Comparison of ENCODE assay signal across 1 cellular context in the genomic region with DNA sequence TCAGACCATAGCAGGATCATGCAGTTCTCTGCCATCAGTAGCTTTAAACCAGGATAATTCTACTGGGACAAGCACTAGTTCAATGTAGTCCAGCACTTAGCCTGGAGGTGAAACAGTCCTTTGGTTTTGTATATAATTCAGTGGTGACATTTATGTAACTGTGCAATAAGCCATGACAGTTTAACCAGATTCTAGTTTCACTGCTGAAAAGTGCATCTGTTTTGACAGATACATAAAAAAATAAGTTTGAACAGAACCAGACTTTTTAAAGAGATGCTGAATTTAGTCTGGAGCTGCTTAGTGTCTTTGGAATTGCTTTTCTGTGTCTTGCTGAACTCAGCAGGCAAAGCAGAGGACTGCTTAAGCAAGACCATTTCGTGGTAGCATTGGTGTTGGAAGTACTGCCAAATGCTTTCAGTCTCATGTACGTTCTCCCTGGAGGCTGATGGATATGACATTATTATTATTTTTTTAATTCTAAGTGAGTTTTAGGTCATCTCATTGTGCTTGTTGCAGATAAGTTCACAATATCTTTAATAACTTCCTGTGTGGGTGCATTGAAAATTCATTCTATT.
TF ChIP-seq lines count a peak whose summit lies in the region.

No MANE protein-coding gene starts in this region.

TF ChIP-seq in WTC11, 78 proteins besides CTCF, POLR2A, EP300 and RAD21 (continued from another document):
- TF ChIP-seq, protein P1, sequence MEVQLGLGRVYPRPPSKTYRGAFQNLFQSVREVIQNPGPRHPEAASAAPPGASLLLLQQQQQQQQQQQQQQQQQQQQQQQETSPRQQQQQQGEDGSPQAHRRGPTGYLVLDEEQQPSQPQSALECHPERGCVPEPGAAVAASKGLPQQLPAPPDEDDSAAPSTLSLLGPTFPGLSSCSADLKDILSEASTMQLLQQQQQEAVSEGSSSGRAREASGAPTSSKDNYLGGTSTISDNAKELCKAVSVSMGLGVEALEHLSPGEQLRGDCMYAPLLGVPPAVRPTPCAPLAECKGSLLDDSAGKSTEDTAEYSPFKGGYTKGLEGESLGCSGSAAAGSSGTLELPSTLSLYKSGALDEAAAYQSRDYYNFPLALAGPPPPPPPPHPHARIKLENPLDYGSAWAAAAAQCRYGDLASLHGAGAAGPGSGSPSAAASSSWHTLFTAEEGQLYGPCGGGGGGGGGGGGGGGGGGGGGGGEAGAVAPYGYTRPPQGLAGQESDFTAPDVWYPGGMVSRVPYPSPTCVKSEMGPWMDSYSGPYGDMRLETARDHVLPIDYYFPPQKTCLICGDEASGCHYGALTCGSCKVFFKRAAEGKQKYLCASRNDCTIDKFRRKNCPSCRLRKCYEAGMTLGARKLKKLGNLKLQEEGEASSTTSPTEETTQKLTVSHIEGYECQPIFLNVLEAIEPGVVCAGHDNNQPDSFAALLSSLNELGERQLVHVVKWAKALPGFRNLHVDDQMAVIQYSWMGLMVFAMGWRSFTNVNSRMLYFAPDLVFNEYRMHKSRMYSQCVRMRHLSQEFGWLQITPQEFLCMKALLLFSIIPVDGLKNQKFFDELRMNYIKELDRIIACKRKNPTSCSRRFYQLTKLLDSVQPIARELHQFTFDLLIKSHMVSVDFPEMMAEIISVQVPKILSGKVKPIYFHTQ (CRISPR knock-in tag; IDR thresholded peaks at IDR 0.05), result no peak
- TF ChIP-seq CREM (CRISPR knock-in tag; IDR thresholded peaks at IDR 0.05) (no peak), NR1H2 (CRISPR knock-in tag; IDR thresholded peaks at IDR 0.05) (no peak), JAZF1 (CRISPR knock-in tag; IDR thresholded peaks at IDR 0.05) (no peak), HMGA2 (CRISPR knock-in tag; IDR thresholded peaks at IDR 0.05) (no peak), ATF1 (CRISPR knock-in tag; IDR thresholded peaks at IDR 0.05) (no peak), PRRX2 (CRISPR knock-in tag; IDR thresholded peaks at IDR 0.05) (no peak)
- TF ChIP-seq, protein P2, sequence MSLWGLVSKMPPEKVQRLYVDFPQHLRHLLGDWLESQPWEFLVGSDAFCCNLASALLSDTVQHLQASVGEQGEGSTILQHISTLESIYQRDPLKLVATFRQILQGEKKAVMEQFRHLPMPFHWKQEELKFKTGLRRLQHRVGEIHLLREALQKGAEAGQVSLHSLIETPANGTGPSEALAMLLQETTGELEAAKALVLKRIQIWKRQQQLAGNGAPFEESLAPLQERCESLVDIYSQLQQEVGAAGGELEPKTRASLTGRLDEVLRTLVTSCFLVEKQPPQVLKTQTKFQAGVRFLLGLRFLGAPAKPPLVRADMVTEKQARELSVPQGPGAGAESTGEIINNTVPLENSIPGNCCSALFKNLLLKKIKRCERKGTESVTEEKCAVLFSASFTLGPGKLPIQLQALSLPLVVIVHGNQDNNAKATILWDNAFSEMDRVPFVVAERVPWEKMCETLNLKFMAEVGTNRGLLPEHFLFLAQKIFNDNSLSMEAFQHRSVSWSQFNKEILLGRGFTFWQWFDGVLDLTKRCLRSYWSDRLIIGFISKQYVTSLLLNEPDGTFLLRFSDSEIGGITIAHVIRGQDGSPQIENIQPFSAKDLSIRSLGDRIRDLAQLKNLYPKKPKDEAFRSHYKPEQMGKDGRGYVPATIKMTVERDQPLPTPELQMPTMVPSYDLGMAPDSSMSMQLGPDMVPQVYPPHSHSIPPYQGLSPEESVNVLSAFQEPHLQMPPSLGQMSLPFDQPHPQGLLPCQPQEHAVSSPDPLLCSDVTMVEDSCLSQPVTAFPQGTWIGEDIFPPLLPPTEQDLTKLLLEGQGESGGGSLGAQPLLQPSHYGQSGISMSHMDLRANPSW (CRISPR knock-in tag; conservative IDR thresholded peaks at IDR 0.05; ENCODE audit: low read depth), result no peak
- TF ChIP-seq, protein P3, sequence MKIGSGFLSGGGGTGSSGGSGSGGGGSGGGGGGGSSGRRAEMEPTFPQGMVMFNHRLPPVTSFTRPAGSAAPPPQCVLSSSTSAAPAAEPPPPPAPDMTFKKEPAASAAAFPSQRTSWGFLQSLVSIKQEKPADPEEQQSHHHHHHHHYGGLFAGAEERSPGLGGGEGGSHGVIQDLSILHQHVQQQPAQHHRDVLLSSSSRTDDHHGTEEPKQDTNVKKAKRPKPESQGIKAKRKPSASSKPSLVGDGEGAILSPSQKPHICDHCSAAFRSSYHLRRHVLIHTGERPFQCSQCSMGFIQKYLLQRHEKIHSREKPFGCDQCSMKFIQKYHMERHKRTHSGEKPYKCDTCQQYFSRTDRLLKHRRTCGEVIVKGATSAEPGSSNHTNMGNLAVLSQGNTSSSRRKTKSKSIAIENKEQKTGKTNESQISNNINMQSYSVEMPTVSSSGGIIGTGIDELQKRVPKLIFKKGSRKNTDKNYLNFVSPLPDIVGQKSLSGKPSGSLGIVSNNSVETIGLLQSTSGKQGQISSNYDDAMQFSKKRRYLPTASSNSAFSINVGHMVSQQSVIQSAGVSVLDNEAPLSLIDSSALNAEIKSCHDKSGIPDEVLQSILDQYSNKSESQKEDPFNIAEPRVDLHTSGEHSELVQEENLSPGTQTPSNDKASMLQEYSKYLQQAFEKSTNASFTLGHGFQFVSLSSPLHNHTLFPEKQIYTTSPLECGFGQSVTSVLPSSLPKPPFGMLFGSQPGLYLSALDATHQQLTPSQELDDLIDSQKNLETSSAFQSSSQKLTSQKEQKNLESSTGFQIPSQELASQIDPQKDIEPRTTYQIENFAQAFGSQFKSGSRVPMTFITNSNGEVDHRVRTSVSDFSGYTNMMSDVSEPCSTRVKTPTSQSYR (CRISPR knock-in tag; IDR thresholded peaks at IDR 0.05), result no peak
- TF ChIP-seq, protein P4, sequence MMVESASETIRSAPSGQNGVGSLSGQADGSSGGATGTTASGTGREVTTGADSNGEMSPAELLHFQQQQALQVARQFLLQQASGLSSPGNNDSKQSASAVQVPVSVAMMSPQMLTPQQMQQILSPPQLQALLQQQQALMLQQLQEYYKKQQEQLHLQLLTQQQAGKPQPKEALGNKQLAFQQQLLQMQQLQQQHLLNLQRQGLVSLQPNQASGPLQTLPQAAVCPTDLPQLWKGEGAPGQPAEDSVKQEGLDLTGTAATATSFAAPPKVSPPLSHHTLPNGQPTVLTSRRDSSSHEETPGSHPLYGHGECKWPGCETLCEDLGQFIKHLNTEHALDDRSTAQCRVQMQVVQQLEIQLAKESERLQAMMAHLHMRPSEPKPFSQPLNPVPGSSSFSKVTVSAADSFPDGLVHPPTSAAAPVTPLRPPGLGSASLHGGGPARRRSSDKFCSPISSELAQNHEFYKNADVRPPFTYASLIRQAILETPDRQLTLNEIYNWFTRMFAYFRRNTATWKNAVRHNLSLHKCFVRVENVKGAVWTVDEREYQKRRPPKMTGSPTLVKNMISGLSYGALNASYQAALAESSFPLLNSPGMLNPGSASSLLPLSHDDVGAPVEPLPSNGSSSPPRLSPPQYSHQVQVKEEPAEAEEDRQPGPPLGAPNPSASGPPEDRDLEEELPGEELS (CRISPR knock-in tag; IDR thresholded peaks at IDR 0.05), result no peak
- TF ChIP-seq, protein P5, sequence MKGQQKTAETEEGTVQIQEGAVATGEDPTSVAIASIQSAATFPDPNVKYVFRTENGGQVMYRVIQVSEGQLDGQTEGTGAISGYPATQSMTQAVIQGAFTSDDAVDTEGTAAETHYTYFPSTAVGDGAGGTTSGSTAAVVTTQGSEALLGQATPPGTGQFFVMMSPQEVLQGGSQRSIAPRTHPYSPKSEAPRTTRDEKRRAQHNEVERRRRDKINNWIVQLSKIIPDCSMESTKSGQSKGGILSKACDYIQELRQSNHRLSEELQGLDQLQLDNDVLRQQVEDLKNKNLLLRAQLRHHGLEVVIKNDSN (CRISPR knock-in tag; IDR thresholded peaks at IDR 0.05), result no peak
- TF ChIP-seq, protein P6, sequence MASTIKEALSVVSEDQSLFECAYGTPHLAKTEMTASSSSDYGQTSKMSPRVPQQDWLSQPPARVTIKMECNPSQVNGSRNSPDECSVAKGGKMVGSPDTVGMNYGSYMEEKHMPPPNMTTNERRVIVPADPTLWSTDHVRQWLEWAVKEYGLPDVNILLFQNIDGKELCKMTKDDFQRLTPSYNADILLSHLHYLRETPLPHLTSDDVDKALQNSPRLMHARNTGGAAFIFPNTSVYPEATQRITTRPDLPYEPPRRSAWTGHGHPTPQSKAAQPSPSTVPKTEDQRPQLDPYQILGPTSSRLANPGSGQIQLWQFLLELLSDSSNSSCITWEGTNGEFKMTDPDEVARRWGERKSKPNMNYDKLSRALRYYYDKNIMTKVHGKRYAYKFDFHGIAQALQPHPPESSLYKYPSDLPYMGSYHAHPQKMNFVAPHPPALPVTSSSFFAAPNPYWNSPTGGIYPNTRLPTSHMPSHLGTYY (CRISPR knock-in tag; IDR thresholded peaks at IDR 0.05), result no peak
- TF ChIP-seq, protein P7, sequence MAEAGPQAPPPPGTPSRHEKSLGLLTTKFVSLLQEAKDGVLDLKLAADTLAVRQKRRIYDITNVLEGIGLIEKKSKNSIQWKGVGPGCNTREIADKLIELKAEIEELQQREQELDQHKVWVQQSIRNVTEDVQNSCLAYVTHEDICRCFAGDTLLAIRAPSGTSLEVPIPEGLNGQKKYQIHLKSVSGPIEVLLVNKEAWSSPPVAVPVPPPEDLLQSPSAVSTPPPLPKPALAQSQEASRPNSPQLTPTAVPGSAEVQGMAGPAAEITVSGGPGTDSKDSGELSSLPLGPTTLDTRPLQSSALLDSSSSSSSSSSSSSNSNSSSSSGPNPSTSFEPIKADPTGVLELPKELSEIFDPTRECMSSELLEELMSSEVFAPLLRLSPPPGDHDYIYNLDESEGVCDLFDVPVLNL (CRISPR knock-in tag; IDR thresholded peaks at IDR 0.05; ENCODE audit: borderline replicate concordance, low read depth), result no peak
TF ChIP-seq in WTC11: peak in this region for 0.
